ENCODE assay signal across 15 cellular contexts in the genomic region with DNA sequence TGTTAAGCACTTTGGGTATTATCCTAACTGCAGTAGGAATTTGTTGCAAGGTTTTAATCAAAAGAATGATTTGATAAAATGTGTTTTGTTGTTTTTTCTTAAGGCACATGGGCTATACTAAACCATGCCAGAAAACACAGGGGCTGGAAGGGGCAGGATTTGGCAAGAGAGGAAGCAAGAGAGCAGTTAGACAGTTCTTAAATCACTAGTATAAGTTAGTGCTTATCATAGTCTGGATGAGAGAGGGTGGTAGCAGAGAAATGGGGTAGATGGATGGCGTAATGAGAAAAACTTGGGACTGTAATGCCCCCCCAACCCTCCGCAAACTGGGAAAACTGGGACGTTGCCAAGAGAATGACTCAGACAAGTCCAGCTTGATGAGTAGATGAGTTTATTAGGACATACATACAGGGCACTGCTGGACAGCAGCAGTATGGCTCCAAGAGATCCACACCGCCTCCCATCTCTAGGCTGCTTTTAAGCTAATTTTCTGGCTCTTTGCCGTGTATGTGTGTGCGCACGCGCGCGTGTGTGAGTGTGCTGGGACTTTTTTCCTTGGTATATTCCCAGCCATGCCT.
DNase-seq lines count a peak whose midpoint lies in the region; ATAC-seq, FAIRE-seq and TF ChIP-seq lines count a peak whose summit lies in the region.
"Had no signal": no experiment of that assay in that cellular context is flagged by ENCODE, and none has a peak within 500 bp of the region (broad histone marks: within the 10 kb centered on the region; RNA-seq: fewer than 3 reads in every experiment).

No MANE protein-coding gene starts in this region.

- no peak overlapping the region for H3K4me3 Mint-ChIP-seq in activated T-cell treated with anti-CD3 and anti-CD28 coated beads, Interleukin-2, amount 50 U/mL, for 72 hours
- H3K4me3 Mint-ChIP-seq: activated naive CD8-positive, alpha-beta T cell treated with anti-CD3 and anti-CD28 coated beads, Interleukin-2, amount 10 ng/mL, durations not matched to agents 7 days and 5 days; T-helper 1 cell treated with Interleukin-12 subunit alpha and Interleukin-12 subunit beta and Interleukin-4 antibody, amounts not matched to agents 30 μg/mL and 1 μg/mL, for 36 hours had no signal

- H3K9ac ChIP-seq in K562 (ENCODE audit: insufficient read depth in 1 of 2, low read depth in 2 of 2, low read length in 2 of 2) = no peak overlapping the region

- no peaks in the 10 kb centered on the region for H3K27me3 Mint-ChIP-seq in activated T-cell treated with anti-CD3 and anti-CD28 coated beads, Interleukin-2, amount 50 U/mL, for 72 hours (ENCODE audit: low read depth)
- H3K27me3 Mint-ChIP-seq: activated naive CD8-positive, alpha-beta T cell treated with anti-CD3 and anti-CD28 coated beads, Interleukin-2, amount 10 ng/mL, durations not matched to agents 7 days and 5 days had no signal

- in situ Hi-C loops in K562 (cut with MboI) = loop anchor here (25.0 kb wide), 1 partner anchor 816 kb away; no protein-coding TSS in a partner anchor

- H3K27me3 ChIP-seq in K562 (ENCODE audit: control insufficient read depth in 2 of 2, insufficient read depth in 2 of 2, low read length in 2 of 2) = no peaks in the 10 kb centered on the region
- H3K27me3 ChIP-seq in right cardiac atrium (ENCODE audit: control insufficient read depth, insufficient read depth) = no peaks in the 10 kb centered on the region
- H3K27me3 ChIP-seq in upper lobe of right lung = no peaks in the 10 kb centered on the region

- H3K9me3 ChIP-seq in K562 (replicated peaks; ENCODE audit: control insufficient read depth, insufficient read depth, low read depth, low read length) (no peaks in the 10 kb centered on the region), right cardiac atrium (ENCODE audit: control insufficient read depth, low read length) (no peaks in the 10 kb centered on the region), upper lobe of right lung (no peaks in the 10 kb centered on the region), mucosa of descending colon (no peaks in the 10 kb centered on the region)
- H3K9me3 ChIP-seq: prostate gland had no signal

- H3K36me3 ChIP-seq in K562 (ENCODE audit: control insufficient read depth, insufficient read depth, low read length) (no peaks in the 10 kb centered on the region; the same call in 2 of the 3 replicates), upper lobe of right lung (no peaks in the 10 kb centered on the region), mucosa of descending colon (ENCODE audit: low read depth) (no peaks in the 10 kb centered on the region)
- H3K36me3 ChIP-seq: prostate gland had no signal

- no peak for TF ChIP-seq POLR2A in K562 (conservative IDR thresholded peaks at IDR 0.05)

- no peak; the same call in 2 of the 3 replicates for ATAC-seq in K562
- ATAC-seq in right cardiac atrium = peak; percentile 61 to 68
- ATAC-seq in upper lobe of right lung = peak; percentile 25
- no peak for ATAC-seq in activated T-cell treated with anti-CD3 and anti-CD28 coated beads, Interleukin-2, amount 50 U/mL, for 72 hours (replicated peaks in 1 of 2)
- ATAC-seq in mucosa of descending colon = no peak

- H3K4me1 ChIP-seq in K562 (replicated peaks in 1 of 2; ENCODE audit: control insufficient read depth in 2 of 2, insufficient read depth in 2 of 2, low read length in 2 of 2) (no peaks in the 10 kb centered on the region), right cardiac atrium (ENCODE audit: control insufficient read depth, insufficient read depth, low read length) (no peaks in the 10 kb centered on the region), upper lobe of right lung (no peaks in the 10 kb centered on the region), mucosa of descending colon (ENCODE audit: low read depth) (no peaks in the 10 kb centered on the region)
- H3K4me1 ChIP-seq: prostate gland had no signal

- no peak overlapping the region for H3K4me2 ChIP-seq in K562 (ENCODE audit: insufficient read depth, low read length)

- CTCF ChIA-PET in K562 (lab: Yijun Ruan, JAX; ENCODE audit: low intra/inter-chr PET ratio) = no interaction called here

- H2AFZ ChIP-seq in K562 (ENCODE audit: low read depth, low read length) = no peak overlapping the region

- no peaks in the 10 kb centered on the region for H3K79me2 ChIP-seq in K562 (ENCODE audit: control insufficient read depth, insufficient read depth, low read length)

- no peaks in the 10 kb centered on the region for H3K9me3 Mint-ChIP-seq in activated T-cell treated with anti-CD3 and anti-CD28 coated beads, Interleukin-2, amount 50 U/mL, for 72 hours
- H3K9me3 Mint-ChIP-seq: activated naive CD8-positive, alpha-beta T cell treated with anti-CD3 and anti-CD28 coated beads, Interleukin-2, amount 10 ng/mL, durations not matched to agents 7 days and 5 days; T-helper 1 cell treated with Interleukin-12 subunit alpha and Interleukin-12 subunit beta and Interleukin-4 antibody, amounts not matched to agents 30 μg/mL and 1 μg/mL, for 36 hours had no signal

- TF ChIP-seq RAD21 in K562 (CRISPR knock-in tag; conservative IDR thresholded peaks at IDR 0.05 in 1 of 2, IDR thresholded peaks at IDR 0.05 in 1 of 2) = no peak

- no peak for TF ChIP-seq EP300 in K562 (IDR thresholded peaks at IDR 0.05; ENCODE audit: low read length)

- TF ChIP-seq CTCF in K562 (IDR thresholded peaks at IDR 0.05 in 2 of 3, conservative IDR thresholded peaks at IDR 0.05 in 1 of 3; ENCODE audit: insufficient read depth in 2 of 3, low read depth in 1 of 3, low read length in 3 of 3) = no peak
- TF ChIP-seq CTCF in upper lobe of right lung (IDR thresholded peaks at IDR 0.05) = no peak
- no peak for TF ChIP-seq CTCF in mucosa of descending colon (IDR thresholded peaks at IDR 0.05)

- POLR2A ChIA-PET in K562 (lab: Yijun Ruan, JAX) = no interaction called here

- 77% methylated on average over 10 of the region's 10 CpGs for WGBS in K562 (ENCODE audit: insufficient coverage, low coverage, missing lambda C conversion rate)
- 72% methylated on average over 10 of the region's 10 CpGs for WGBS in right cardiac atrium

- no TSS peak for BruUV-seq in K562 (replicated peaks; lab: Mats Ljungman, UMichigan)

- H3K4me3 ChIP-seq in K562 (no peak overlapping the region), right cardiac atrium (ENCODE audit: low read length) (no peak overlapping the region), upper lobe of right lung (no peak overlapping the region), mucosa of descending colon (no peak overlapping the region)
- H3K4me3 ChIP-seq: prostate gland had no signal

- H3K9me1 ChIP-seq in K562 (ENCODE audit: control insufficient read depth, insufficient read depth, low read length) = no peaks in the 10 kb centered on the region

- H3K27ac ChIP-seq in K562 (ENCODE audit: extremely low read depth, low read depth, low read length) (no peak overlapping the region), right cardiac atrium (ENCODE audit: low read length) (no peak overlapping the region), upper lobe of right lung (no peak overlapping the region)
- H3K27ac ChIP-seq: 22Rv1, prostate gland had no signal

- H3K27ac Mint-ChIP-seq in activated T-cell treated with anti-CD3 and anti-CD28 coated beads, Interleukin-2, amount 50 U/mL, for 72 hours = no peak overlapping the region
- H3K27ac Mint-ChIP-seq: activated naive CD8-positive, alpha-beta T cell treated with anti-CD3 and anti-CD28 coated beads, Interleukin-2, amount 10 ng/mL, durations not matched to agents 7 days and 5 days; T-helper 1 cell treated with Interleukin-12 subunit alpha and Interleukin-12 subunit beta and Interleukin-4 antibody, amounts not matched to agents 30 μg/mL and 1 μg/mL, for 36 hours had no signal

- H4K20me1 ChIP-seq in K562 (replicated peaks; ENCODE audit: control insufficient read depth, insufficient read depth, low read length) = no peaks in the 10 kb centered on the region

- no peak for FAIRE-seq in K562 (lab: Jason Lieb, UNC)
- FAIRE-seq: endometrium had no signal

- peak; percentile 11 for DNase-seq in DMS 273 (lab: John Stamatoyannopoulos, UW; ENCODE audit: unreplicated experiment)
- no peak for DNase-seq in DMS 273 treated with DMSO at 0.1 percent for 48 hours (lab: John Stamatoyannopoulos, UW)
- peak in 1 of 4 experiments; percentile 8 for DNase-seq in K562 (ENCODE audit: extremely low read depth in 1 of 4, low spot score in 3 of 4)
- DNase-seq in right cardiac atrium = peak; percentile 34 to 58 (median 55)
- no peak for DNase-seq in upper lobe of right lung
- no peak for DNase-seq in activated T-cell treated with anti-CD3 and anti-CD28 coated beads, Interleukin-2, amount 50 U/mL, for 72 hours
- no peak for DNase-seq in SKM-1 treated with dmso at 0.1 percent for 144 hours (lab: John Stamatoyannopoulos, UW; ENCODE audit: unreplicated experiment)
- no peak for DNase-seq in mucosa of descending colon
- DNase-seq: activated CD8-positive, alpha-beta memory T cell treated with anti-CD3 and anti-CD28 coated beads for 24 hours; activated naive CD8-positive, alpha-beta T cell treated with anti-CD3 and anti-CD28 coated beads, Interleukin-2, amount 10 ng/mL, durations not matched to agents 7 days and 5 days; NCI-H526 treated with DMSO at 0.1 percent for 48 hours had no signal

- intact Hi-C loops in K562 (cut with micrococcal nuclease) = no loop called here
- intact Hi-C loops in right cardiac atrium (cut with DNase I) = no loop called here
- intact Hi-C loops in upper lobe of right lung (cut with DNase I) = no loop called here
- intact Hi-C loops in mucosa of descending colon (cut with DNase I, micrococcal nuclease) = no loop called here

- no peaks in the 10 kb centered on the region for H3K36me3 Mint-ChIP-seq in activated T-cell treated with anti-CD3 and anti-CD28 coated beads, Interleukin-2, amount 50 U/mL, for 72 hours (ENCODE audit: insufficient read depth in 2 of 2)
- H3K36me3 Mint-ChIP-seq: activated naive CD8-positive, alpha-beta T cell treated with anti-CD3 and anti-CD28 coated beads, Interleukin-2, amount 10 ng/mL, durations not matched to agents 7 days and 5 days had no signal

- no peaks in the 10 kb centered on the region for H3K4me1 Mint-ChIP-seq in activated T-cell treated with anti-CD3 and anti-CD28 coated beads, Interleukin-2, amount 50 U/mL, for 72 hours (ENCODE audit: low read depth)
- H3K4me1 Mint-ChIP-seq: activated naive CD8-positive, alpha-beta T cell treated with anti-CD3 and anti-CD28 coated beads, Interleukin-2, amount 10 ng/mL, durations not matched to agents 7 days and 5 days had no signal

TF ChIP-seq in K562, 482 proteins besides CTCF, POLR2A, EP300 and RAD21:
- TF ChIP-seq SRSF7 (optimal IDR thresholded peaks at IDR 0.05; ENCODE audit: low read depth, low read length) (no peak), NFE2 (IDR thresholded peaks at IDR 0.05; ENCODE audit: low read depth) (no peak), NFIC (IDR thresholded peaks at IDR 0.05) (peak; percentile 66)
TF ChIP-seq in K562: peak in this region for 1.

Comparison
In these comparisons a context has a peak if more than half of its experiments do, and no peak if none do; other contexts are left out.
1. DNase-seq: peak in DMS 273 (single experiment) and right cardiac atrium (3 of 3); none in DMS 273 treated with DMSO at 0.1 percent for 48 hours (single experiment), upper lobe of right lung (single experiment), activated T-cell treated with anti-CD3 and anti-CD28 coated beads, Interleukin-2, amount 50 U/mL, for 72 hours (0 of 2), SKM-1 treated with dmso at 0.1 percent for 144 hours (single experiment) and mucosa of descending colon (0 of 3).
2. ATAC-seq: peak in right cardiac atrium (2 of 2) and upper lobe of right lung (single experiment); none in K562 (single experiment), activated T-cell treated with anti-CD3 and anti-CD28 coated beads, Interleukin-2, amount 50 U/mL, for 72 hours (0 of 2) and mucosa of descending colon (single experiment).